Comparison of ENCODE assay signal across 8 cellular contexts in the genomic region with DNA sequence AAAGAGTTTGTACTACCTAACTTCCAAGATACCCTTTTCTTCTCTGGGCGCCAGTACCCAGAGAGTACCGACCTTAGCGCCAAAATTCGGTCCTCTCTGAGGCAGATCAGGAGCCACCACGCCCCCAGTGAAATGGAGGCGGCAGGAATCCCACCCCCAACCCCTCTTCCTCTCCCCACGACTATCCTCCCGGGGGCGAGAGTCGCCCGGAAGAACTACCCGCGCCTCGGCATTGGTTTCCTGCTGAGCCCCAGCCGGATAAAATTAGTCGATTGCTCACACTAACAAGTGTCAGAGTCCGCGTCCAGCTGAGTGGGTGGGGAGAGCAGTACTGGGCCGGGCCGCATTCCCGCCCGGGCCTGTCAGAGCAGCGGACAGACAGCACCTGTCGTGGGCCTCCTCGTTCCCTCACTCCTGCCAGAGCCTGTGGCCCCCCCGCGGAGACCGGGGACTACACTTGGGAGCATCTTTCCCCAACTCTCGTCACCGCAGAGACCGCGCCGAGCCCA.
DNase-seq lines count a peak whose midpoint lies in the region; FAIRE-seq and TF ChIP-seq lines count a peak whose summit lies in the region.

No MANE protein-coding gene starts in this region.

- FAIRE-seq in GM19239 (lab: Jason Lieb, UNC) = no peak

- H3K9ac ChIP-seq in Loucy (ENCODE audit: low read depth, low read length, poor library complexity, severe bottlenecking) (peak overlapping the region; percentile 79), endodermal cell (ENCODE audit: extremely low read depth, low read length, poor library complexity, severe bottlenecking) (no peak overlapping the region), stomach smooth muscle (ENCODE audit: low read length in 2 of 2) (peak overlapping the region; percentile 69 to 81)

- H3K27ac Mint-ChIP-seq in activated CD4-positive, alpha-beta memory T cell treated with anti-CD3 and anti-CD28 coated beads, Interleukin-2, amount 10 ng/mL, durations not matched to agents 7 days and 5 days = peak overlapping the region; percentile 80
- H3K27ac Mint-ChIP-seq in endodermal cell = no peak overlapping the region
- H3K27ac Mint-ChIP-seq in mesothelial cell of epicardium = peak overlapping the region; percentile 87

- TF ChIP-seq CTCF in BJ (IDR thresholded peaks at IDR 0.05; ENCODE audit: insufficient read depth, low read depth, low read length) = no peak
- no peak; the same call in 1 of the 2 replicates for TF ChIP-seq CTCF in Loucy (conservative IDR thresholded peaks at IDR 0.05; ENCODE audit: low read length)
- no peak for TF ChIP-seq CTCF in endodermal cell (conservative IDR thresholded peaks at IDR 0.05)
- TF ChIP-seq CTCF in mesothelial cell of epicardium (IDR thresholded peaks at IDR 0.05; ENCODE audit: unreplicated experiment) = no peak

- peak overlapping the region; percentile 79 for H2AFZ ChIP-seq in Loucy (ENCODE audit: low read length)

- no peaks in the 10 kb centered on the region for H3K27me3 ChIP-seq in BJ (ENCODE audit: control insufficient read depth, insufficient read depth, low read length)
- no peaks in the 10 kb centered on the region for H3K27me3 ChIP-seq in Loucy (ENCODE audit: insufficient read depth, low read length, poor library complexity, severe bottlenecking)
- H3K27me3 ChIP-seq in endodermal cell (ENCODE audit: control insufficient read depth, insufficient read depth, low read length, poor library complexity, severe bottlenecking) = no peaks in the 10 kb centered on the region
- peaks cover 0 to 13% of the 10 kb centered on the region in 2 donors for H3K27me3 ChIP-seq in stomach smooth muscle (ENCODE audit: control insufficient read depth in 1 of 2, insufficient read depth in 2 of 2, low read length in 2 of 2)

- no peaks in the 10 kb centered on the region for H3K79me2 ChIP-seq in Loucy (ENCODE audit: insufficient read depth, low read length)

- H3K4me1 ChIP-seq in Loucy (ENCODE audit: insufficient read depth, low read length, poor library complexity, severe bottlenecking) = peaks cover 5% of the 10 kb centered on the region
- H3K4me1 ChIP-seq in endodermal cell (ENCODE audit: control insufficient read depth, insufficient read depth, low read length) = no peaks in the 10 kb centered on the region
- H3K4me1 ChIP-seq in stomach smooth muscle (ENCODE audit: control insufficient read depth, insufficient read depth, low read length) = peaks cover 7% of the 10 kb centered on the region

- H3K4me1 Mint-ChIP-seq in activated CD4-positive, alpha-beta memory T cell treated with anti-CD3 and anti-CD28 coated beads, Interleukin-2, amount 10 ng/mL, durations not matched to agents 7 days and 5 days = peaks cover 37% of the 10 kb centered on the region
- H3K4me1 Mint-ChIP-seq in endodermal cell (no peaks in the 10 kb centered on the region), mesothelial cell of epicardium (peaks cover 8% of the 10 kb centered on the region)

- POLR2A ChIA-PET in BJ (lab: Charles Lee) = interaction anchor here (0.5 kb wide), 1 partner anchor 175 kb away, joined by 10 read pairs; no protein-coding TSS in a partner anchor
- POLR2A ChIA-PET in activated CD4-positive, alpha-beta memory T cell treated with anti-CD3 and anti-CD28 coated beads, Interleukin-2, amount 10 ng/mL, durations not matched to agents 7 days and 5 days (lab: Charles Lee) = no interaction called here

- no peaks in the 10 kb centered on the region for H3K9me3 Mint-ChIP-seq in activated CD4-positive, alpha-beta memory T cell treated with anti-CD3 and anti-CD28 coated beads, Interleukin-2, amount 10 ng/mL, durations not matched to agents 7 days and 5 days
- H3K9me3 Mint-ChIP-seq in endodermal cell (peaks cover 34% of the 10 kb centered on the region), mesothelial cell of epicardium (peaks cover 7% of the 10 kb centered on the region)

- WGBS in endodermal cell (ENCODE audit: insufficient coverage in 1 of 2, insufficient read length in 1 of 2), 2 experiments = 1% methylated on average over 27 of the region's 33 CpGs; no CpG with 5 or more reads in 1 of the 2 experiments

- peak overlapping the region; percentile 72 for H3K27ac ChIP-seq in endodermal cell (ENCODE audit: low read depth, low read length)
- H3K27ac ChIP-seq in stomach smooth muscle (ENCODE audit: low read length) = peak overlapping the region; percentile 85

- H3K4me3 ChIP-seq in BJ (ENCODE audit: low read depth, low read length) (peak overlapping the region; percentile 44), Loucy (ENCODE audit: low read length, poor library complexity, severe bottlenecking) (peak overlapping the region; percentile 84), endodermal cell (ENCODE audit: low read length) (peak overlapping the region; percentile 73), stomach smooth muscle (ENCODE audit: low read length in 2 of 2) (peak overlapping the region; percentile 60 to 74)

- no peaks in the 10 kb centered on the region for H3K27me3 Mint-ChIP-seq in activated CD4-positive, alpha-beta memory T cell treated with anti-CD3 and anti-CD28 coated beads, Interleukin-2, amount 10 ng/mL, durations not matched to agents 7 days and 5 days
- peaks cover 30% of the 10 kb centered on the region for H3K27me3 Mint-ChIP-seq in endodermal cell (ENCODE audit: insufficient read depth)
- H3K27me3 Mint-ChIP-seq in mesothelial cell of epicardium (ENCODE audit: low read depth) = no peaks in the 10 kb centered on the region

- no peaks in the 10 kb centered on the region for H3K9me2 ChIP-seq in Loucy (replicated peaks; ENCODE audit: low read depth, low read length)

- CTCF ChIA-PET in BJ (lab: Yijun Ruan, JAX) = interaction anchor here (1.0 to 4.0 kb wide), 6 partner anchors 9 to 154 kb away, joined by 3 to 14 read pairs (median 10); partner anchors contain the start of gene SLC16A2
- CTCF ChIA-PET in activated CD4-positive, alpha-beta memory T cell treated with anti-CD3 and anti-CD28 coated beads, Interleukin-2, amount 10 ng/mL, durations not matched to agents 7 days and 5 days (lab: Charles Lee) = no interaction called here

- H4K20me1 ChIP-seq in Loucy (ENCODE audit: insufficient read depth, low read length, poor library complexity, severe bottlenecking) = no peaks in the 10 kb centered on the region

- peak; percentile 8 for DNase-seq in BJ (ENCODE audit: low read depth)
- DNase-seq in GM19239 (ENCODE audit: insufficient read length, low spot score) = peak; percentile 12
- peak; percentile 42 for DNase-seq in activated CD4-positive, alpha-beta memory T cell treated with anti-CD3 and anti-CD28 coated beads, Interleukin-2, amount 10 ng/mL, durations not matched to agents 7 days and 5 days
- DNase-seq in endodermal cell = peak; percentile 75
- DNase-seq in mesothelial cell of epicardium (ENCODE audit: low spot score in 2 of 2, unreplicated experiment in 2 of 2) = peak in 1 of 2 experiments; percentile 48
- DNase-seq in NCI-H1930 (lab: John Stamatoyannopoulos, UW) = no peak

- H3F3A ChIP-seq in Loucy (ENCODE audit: low read depth) = no peaks in the 10 kb centered on the region

- H3K36me3 Mint-ChIP-seq in activated CD4-positive, alpha-beta memory T cell treated with anti-CD3 and anti-CD28 coated beads, Interleukin-2, amount 10 ng/mL, durations not matched to agents 7 days and 5 days (ENCODE audit: low read depth) = no peaks in the 10 kb centered on the region
- no peaks in the 10 kb centered on the region for H3K36me3 Mint-ChIP-seq in endodermal cell (ENCODE audit: low read depth)
- H3K36me3 Mint-ChIP-seq in mesothelial cell of epicardium = peaks cover 4% of the 10 kb centered on the region

- H3K4me3 Mint-ChIP-seq in activated CD4-positive, alpha-beta memory T cell treated with anti-CD3 and anti-CD28 coated beads, Interleukin-2, amount 10 ng/mL, durations not matched to agents 7 days and 5 days = peak overlapping the region; percentile 64
- peak overlapping the region; percentile 54 for H3K4me3 Mint-ChIP-seq in endodermal cell
- H3K4me3 Mint-ChIP-seq in mesothelial cell of epicardium = peak overlapping the region; percentile 69

- no peaks in the 10 kb centered on the region for H3K9me3 ChIP-seq in Loucy (ENCODE audit: insufficient read depth, low read depth, low read length)
- no peaks in the 10 kb centered on the region for H3K9me3 ChIP-seq in endodermal cell (ENCODE audit: control insufficient read depth, low read length)
- H3K9me3 ChIP-seq in stomach smooth muscle (ENCODE audit: control insufficient read depth in 2 of 2, low read length in 2 of 2) = no peaks in the 10 kb centered on the region

- 0 out of 2 replicates have a peak, but pooled peaks cover 2% of the 10 kb centered on the region for H3K36me3 ChIP-seq in BJ (ENCODE audit: control insufficient read depth, insufficient read depth, low read length)
- H3K36me3 ChIP-seq in Loucy (ENCODE audit: insufficient read depth, low read length) = no peaks in the 10 kb centered on the region
- no peaks in the 10 kb centered on the region for H3K36me3 ChIP-seq in endodermal cell (ENCODE audit: control insufficient read depth, insufficient read depth, low read length)
- H3K36me3 ChIP-seq in stomach smooth muscle (ENCODE audit: control insufficient read depth in 2 of 2, insufficient read depth in 2 of 2, low read length in 2 of 2) = no peaks in the 10 kb centered on the region

- peak overlapping the region; percentile 71 for H3K4me2 ChIP-seq in Loucy (ENCODE audit: low read depth, low read length, poor library complexity, severe bottlenecking)

Comparison
In these comparisons a context has a peak if more than half of its experiments do, and no peak if none do; other contexts are left out.
1. DNase-seq: peak in BJ (single experiment), GM19239 (single experiment), activated CD4-positive, alpha-beta memory T cell treated with anti-CD3 and anti-CD28 coated beads, Interleukin-2, amount 10 ng/mL, durations not matched to agents 7 days and 5 days (single experiment) and endodermal cell (single experiment); none in NCI-H1930 (0 of 2).
2. Peak in every context shown above with its lines, with median percentiles within 50 percentile points of each other: H3K4me3 ChIP-seq and H3K4me3 Mint-ChIP-seq.